Comparison of ENCODE assay signal across 17 cellular contexts in genomic region chr14:36781897-36782296, GRCh38.
"Had no signal": no experiment of that assay in that cellular context is flagged by ENCODE, and none has a peak within 500 bp of the region (broad histone marks: within the 10 kb centered on the region; RNA-seq: fewer than 3 reads in every experiment).

No MANE protein-coding gene starts in this region.

- H3K27ac ChIP-seq: stomach, suprapubic skin, testis, thoracic aorta, thyroid gland, tibial artery, tibial nerve, transverse colon, upper lobe of left lung, upper lobe of right lung, uterus, vagina had no signal

- H3K36me3 ChIP-seq: stomach, suprapubic skin, thoracic aorta, thyroid gland, tibial artery, tibial nerve, transverse colon, upper lobe of left lung, upper lobe of right lung, uterus, vagina had no signal

- H3K4me1 ChIP-seq: stomach, suprapubic skin, testis, thyroid gland, tibial artery, tibial nerve, transverse colon, upper lobe of left lung, upper lobe of right lung, uterus, vagina had no signal

- ATAC-seq: stimulated activated effector memory CD8-positive, alpha-beta T cell treated with anti-CD3 and anti-CD28 coated beads, Interleukin-12 subunit alpha, Interleukin-12 subunit beta, amount 100 ng/mL, for 72 hours; stimulated activated memory B cell treated with anti-CD40 and anti-IgM and Interleukin-4, amounts not matched to agents 10 μg/mL and 1 μg/mL and 100 μg/mL, for 72 hours; stimulated activated naive B cell treated with anti-CD40 and anti-IgM and Interleukin-4, amounts not matched to agents 10 μg/mL and 1 μg/mL and 100 μg/mL, for 72 hours; stimulated activated naive CD8-positive, alpha-beta T cell treated with anti-CD3 and anti-CD28 coated beads, Interleukin-15, amount 100 ng/mL, for 72 hours; stimulated activated naive CD8-positive, alpha-beta T cell treated with anti-CD3 and anti-CD28 coated beads, Interleukin-15, Interleukin-2, amounts not matched to agents 100 U/mL and 50 U/mL, for 24 hours; upper lobe of right lung had no signal

- H3K4me3 ChIP-seq: stomach, suprapubic skin, testis, thoracic aorta, thyroid gland, tibial artery, tibial nerve, transverse colon, upper lobe of left lung, upper lobe of right lung, uterus, vagina had no signal

- H3K9me3 ChIP-seq: testis, thyroid gland, upper lobe of right lung, vagina had no signal
